ENCODE assay signal across 1 cellular context in genomic region chr6:137910843-137911456, GRCh38.
TF ChIP-seq lines count a peak whose summit lies in the region.

No MANE protein-coding gene starts in this region.

TF ChIP-seq in GM12878, 131 proteins besides CTCF, POLR2A, EP300 and RAD21:
- TF ChIP-seq TBL1XR1 (IDR thresholded peaks at IDR 0.05; ENCODE audit: low read depth, low read length): 0 out of 2 replicates have a peak, but pooled peaks have one; percentile 14
- TF ChIP-seq FOXM1 (IDR thresholded peaks at IDR 0.05; ENCODE audit: low read depth, low read length): 0 out of 2 replicates have a peak, but pooled peaks have one; percentile 2
- no peak for TF ChIP-seq MTA3 (IDR thresholded peaks at IDR 0.05; ENCODE audit: borderline replicate concordance, low read length)
- TF ChIP-seq PML (IDR thresholded peaks at IDR 0.05; ENCODE audit: low read length): 0 out of 2 replicates have a peak, but pooled peaks have one; percentile 6
- 0 out of 4 replicates have a peak, but pooled peaks of 1 of the 2 experiments have one; percentile 0 for TF ChIP-seq IKZF2 (IDR thresholded peaks at IDR 0.05)
- TF ChIP-seq, protein P1, sequence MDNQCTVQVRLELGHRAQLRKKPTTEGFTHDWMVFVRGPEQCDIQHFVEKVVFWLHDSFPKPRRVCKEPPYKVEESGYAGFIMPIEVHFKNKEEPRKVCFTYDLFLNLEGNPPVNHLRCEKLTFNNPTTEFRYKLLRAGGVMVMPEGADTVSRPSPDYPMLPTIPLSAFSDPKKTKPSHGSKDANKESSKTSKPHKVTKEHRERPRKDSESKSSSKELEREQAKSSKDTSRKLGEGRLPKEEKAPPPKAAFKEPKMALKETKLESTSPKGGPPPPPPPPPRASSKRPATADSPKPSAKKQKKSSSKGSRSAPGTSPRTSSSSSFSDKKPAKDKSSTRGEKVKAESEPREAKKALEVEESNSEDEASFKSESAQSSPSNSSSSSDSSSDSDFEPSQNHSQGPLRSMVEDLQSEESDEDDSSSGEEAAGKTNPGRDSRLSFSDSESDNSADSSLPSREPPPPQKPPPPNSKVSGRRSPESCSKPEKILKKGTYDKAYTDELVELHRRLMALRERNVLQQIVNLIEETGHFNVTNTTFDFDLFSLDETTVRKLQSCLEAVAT (IDR thresholded peaks at IDR 0.05): peak; percentile 77; the same call in 1 of the 2 replicates
